1 cellular context compared by ENCODE assay signal in genomic region chr5:36619012-36619635, GRCh38.
TF ChIP-seq lines count a peak whose summit lies in the region.

No MANE protein-coding gene starts in this region.

TF ChIP-seq in H1, 55 proteins besides CTCF, POLR2A, EP300 and RAD21:
- TF ChIP-seq SP1 (IDR thresholded peaks at IDR 0.05; ENCODE audit: low read depth, low read length) (peak; percentile 91), TAF1 (IDR thresholded peaks at IDR 0.05; ENCODE audit: low read depth, low read length) (0 out of 2 replicates have a peak, but pooled peaks have one; percentile 16), GTF2F1 (IDR thresholded peaks at IDR 0.05; ENCODE audit: borderline replicate concordance, low read depth, low read length) (no peak), ASH2L (IDR thresholded peaks at IDR 0.05; ENCODE audit: low read length) (peak; percentile 90), POLR2AphosphoS5 (IDR thresholded peaks at IDR 0.05; ENCODE audit: low read depth, low read length) (no peak), CEBPB (IDR thresholded peaks at IDR 0.05; ENCODE audit: low read depth, low read length) (0 out of 2 replicates have a peak, but pooled peaks have one; percentile 27), CHD2 (IDR thresholded peaks at IDR 0.05; ENCODE audit: low read length) (no peak), USF2 (IDR thresholded peaks at IDR 0.05; ENCODE audit: low read length) (no peak), EZH2 (IDR thresholded peaks at IDR 0.05; ENCODE audit: low read depth, low read length, severe bottlenecking) (no peak), CHD7 (IDR thresholded peaks at IDR 0.05; ENCODE audit: insufficient replicate concordance, low read length) (no peak), KDM4A (IDR thresholded peaks at IDR 0.05; ENCODE audit: low read depth, low read length, severe bottlenecking) (no peak), BRCA1 (IDR thresholded peaks at IDR 0.05; ENCODE audit: low read depth, low read length) (no peak), KDM5A (IDR thresholded peaks at IDR 0.05; ENCODE audit: low read length) (no peak), SRF (IDR thresholded peaks at IDR 0.05; ENCODE audit: low read depth, low read length) (no peak), SP4 (IDR thresholded peaks at IDR 0.05; ENCODE audit: low read length) (no peak), SP2 (IDR thresholded peaks at IDR 0.05; ENCODE audit: low read length) (no peak), MAFK (IDR thresholded peaks at IDR 0.05; ENCODE audit: low read depth, low read length) (no peak), BACH1 (IDR thresholded peaks at IDR 0.05; ENCODE audit: low read length) (no peak), E2F6 (IDR thresholded peaks at IDR 0.05) (no peak; the same call in 1 of the 2 replicates), SIN3A (conservative IDR thresholded peaks at IDR 0.05 in 1 of 2, IDR thresholded peaks at IDR 0.05 in 1 of 2; ENCODE audit: low read depth in 1 of 2, low read length in 2 of 2) (no peak), RXRA (IDR thresholded peaks at IDR 0.05; ENCODE audit: insufficient read depth, low read depth, low read length) (no peak), TAF7 (optimal IDR thresholded peaks at IDR 0.05; ENCODE audit: borderline replicate concordance, low read depth, low read length) (no peak), ATF3 (IDR thresholded peaks at IDR 0.05; ENCODE audit: insufficient read depth, low read depth, low read length) (no peak), EGR1 (IDR thresholded peaks at IDR 0.05; ENCODE audit: borderline replicate concordance, low read depth, low read length) (no peak), MAX (IDR thresholded peaks at IDR 0.05) (no peak), CBX8 (IDR thresholded peaks at IDR 0.05; ENCODE audit: borderline replicate concordance, low read depth, low read length) (no peak), FOSL1 (IDR thresholded peaks at IDR 0.05; ENCODE audit: insufficient read depth, low read depth, low read length) (no peak), YY1 (IDR thresholded peaks at IDR 0.05; ENCODE audit: low read depth, low read length) (no peak), JUND (IDR thresholded peaks at IDR 0.05; ENCODE audit: low read length) (peak; percentile 28; the same call in 1 of the 2 replicates), HDAC6 (IDR thresholded peaks at IDR 0.05; ENCODE audit: low read depth, low read length) (no peak), TEAD4 (IDR thresholded peaks at IDR 0.05; ENCODE audit: low read depth, low read length) (peak; percentile 82), RBBP5 (IDR thresholded peaks at IDR 0.05; ENCODE audit: borderline replicate concordance, low read depth, low read length) (peak; percentile 75), SIRT6 (IDR thresholded peaks at IDR 0.05; ENCODE audit: low read length) (no peak), RNF2 (IDR thresholded peaks at IDR 0.05; ENCODE audit: borderline replicate concordance, low read depth, low read length, missing control alignments, poor library complexity, severe bottlenecking) (no peak), POU5F1 (IDR thresholded peaks at IDR 0.05; ENCODE audit: low read depth, low read length) (no peak), TCF12 (IDR thresholded peaks at IDR 0.05; ENCODE audit: low read depth, low read length) (no peak), BCL11A (IDR thresholded peaks at IDR 0.05; ENCODE audit: low read depth in 2 of 2, low read length in 2 of 2) (no peak), NANOG (IDR thresholded peaks at IDR 0.05; ENCODE audit: insufficient read depth, low read depth, low read length, poor library complexity, severe bottlenecking) (no peak), CBX5 (IDR thresholded peaks at IDR 0.05; ENCODE audit: low read depth, low read length) (no peak), PHF8 (conservative IDR thresholded peaks at IDR 0.05; ENCODE audit: low read depth, low read length) (no peak), TBP (IDR thresholded peaks at IDR 0.05; ENCODE audit: low read depth, low read length) (peak; percentile 39; the same call in 1 of the 2 replicates), RFX5 (IDR thresholded peaks at IDR 0.05; ENCODE audit: borderline replicate concordance, low read depth, low read length) (no peak), NRF1 (IDR thresholded peaks at IDR 0.05; ENCODE audit: low read depth, low read length) (no peak), CREB1 (IDR thresholded peaks at IDR 0.05) (no peak), GABPA (IDR thresholded peaks at IDR 0.05; ENCODE audit: borderline replicate concordance, insufficient read depth, low read length) (no peak), SUZ12 (IDR thresholded peaks at IDR 0.05; ENCODE audit: low read length) (no peak), KDM1A (IDR thresholded peaks at IDR 0.05; ENCODE audit: borderline replicate concordance, low read length) (peak; percentile 97), SAP30 (IDR thresholded peaks at IDR 0.05; ENCODE audit: insufficient read depth, insufficient replicate concordance, low read length) (no peak), ATF2 (IDR thresholded peaks at IDR 0.05; ENCODE audit: low read length) (0 out of 2 replicates have a peak, but pooled peaks have one; percentile 18), SIX5 (IDR thresholded peaks at IDR 0.05; ENCODE audit: low read depth, low read length) (no peak), CTBP2 (IDR thresholded peaks at IDR 0.05; ENCODE audit: borderline replicate concordance, insufficient read depth, insufficient read length, low read length) (peak; percentile 71), ZNF274 (IDR thresholded peaks at IDR 0.05; ENCODE audit: borderline replicate concordance, extremely low read depth, low read length) (no peak), JUN (IDR thresholded peaks at IDR 0.05; ENCODE audit: low read depth, low read length) (no peak), HDAC2 (IDR thresholded peaks at IDR 0.05; ENCODE audit: borderline replicate concordance in 1 of 2, low read depth in 2 of 2, low read length in 2 of 2) (peak; percentile 85 to 92; a peak in 3 of 4 replicates), CHD1 (IDR thresholded peaks at IDR 0.05; ENCODE audit: low read depth, low read length) (no peak)
